Comparison of ENCODE assay signal across 8 cellular contexts in the genomic region with DNA sequence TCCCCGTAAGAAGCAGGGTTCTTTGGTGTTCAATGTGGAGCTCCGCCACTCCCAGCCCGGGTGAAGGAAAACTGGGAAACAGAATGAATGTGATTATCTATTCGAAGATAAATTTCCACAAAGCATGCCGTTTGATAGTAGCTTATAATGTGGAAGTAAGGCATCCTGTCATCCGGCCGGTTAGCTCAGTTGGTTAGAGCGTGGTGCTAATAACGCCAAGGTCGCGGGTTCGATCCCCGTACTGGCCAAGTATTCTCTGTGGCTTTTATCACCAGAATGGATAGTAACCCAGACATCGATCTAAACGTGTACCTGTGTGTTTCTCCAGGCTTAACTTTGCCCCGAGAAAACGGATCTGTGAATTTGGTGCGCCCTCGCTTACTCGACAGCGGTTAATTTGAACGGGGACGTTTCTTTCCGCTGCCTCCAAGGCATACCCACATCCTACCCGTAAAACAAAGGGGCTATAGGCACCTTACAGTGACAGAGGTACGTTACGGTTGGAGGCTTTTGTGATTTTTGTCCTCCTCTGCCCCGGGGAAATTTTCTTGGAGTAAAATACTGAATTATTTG.
A peak's percentile ranks its signal among the peaks of the same experiment; 100 is the strongest.
DNase-seq lines count a peak whose midpoint lies in the region; TF ChIP-seq lines count a peak whose summit lies in the region.

No MANE protein-coding gene starts in this region.

- TF ChIP-seq CTCF in RWPE1 (conservative IDR thresholded peaks at IDR 0.05; ENCODE audit: low read depth) = no peak

- CTCF ChIA-PET in RWPE1 (lab: Yijun Ruan, JAX) = interaction anchor here (0.7 to 1.0 kb wide), 3 partner anchors 70 to 169 kb away, joined by 3 read pairs; no protein-coding TSS in a partner anchor

- intact Hi-C loops in activated T-helper 2 cell treated with anti-CD3 and anti-CD28 coated beads, Interferon-gamma antibody, Interleukin-2, Interleukin-4, amounts not matched to agents 10 μg/mL and 5 μg/mL and 100 μg/mL, durations not matched to agents 14 hours and 24 hours and 36 hours (cut with micrococcal nuclease) = loop anchor here (5.0 to 10.0 kb wide), 5 partner anchors 141 to 501 kb away; a partner anchor contains a TSS

- peaks cover 16% of the 10 kb centered on the region for H3K4me1 Mint-ChIP-seq in activated T-helper 2 cell treated with anti-CD3 and anti-CD28 coated beads, Interferon-gamma antibody, Interleukin-2, Interleukin-4, amounts not matched to agents 10 μg/mL and 5 μg/mL and 100 μg/mL, durations not matched to agents 14 hours and 24 hours and 36 hours (ENCODE audit: low read depth)

- peak overlapping the region; percentile 60 for H3K27ac ChIP-seq in RWPE1

- H3K9me3 Mint-ChIP-seq in activated T-helper 2 cell treated with anti-CD3 and anti-CD28 coated beads, Interferon-gamma antibody, Interleukin-2, Interleukin-4, amounts not matched to agents 10 μg/mL and 5 μg/mL and 100 μg/mL, durations not matched to agents 14 hours and 24 hours and 36 hours = no peaks in the 10 kb centered on the region

- H3K36me3 Mint-ChIP-seq in activated T-helper 2 cell treated with anti-CD3 and anti-CD28 coated beads, Interferon-gamma antibody, Interleukin-2, Interleukin-4, amounts not matched to agents 10 μg/mL and 5 μg/mL and 100 μg/mL, durations not matched to agents 14 hours and 24 hours and 36 hours (ENCODE audit: low read depth) = no peaks in the 10 kb centered on the region

- H3K4me3 Mint-ChIP-seq in activated T-helper 2 cell treated with anti-CD3 and anti-CD28 coated beads, Interferon-gamma antibody, Interleukin-2, Interleukin-4, amounts not matched to agents 10 μg/mL and 5 μg/mL and 100 μg/mL, durations not matched to agents 14 hours and 24 hours and 36 hours (ENCODE audit: low read depth) = peak overlapping the region; percentile 88

- DNase-seq in DMS53 (lab: John Stamatoyannopoulos, UW) (peak; percentile 85), H4 (ENCODE audit: low spot score) (peak; percentile 92), LoVo (ENCODE audit: low spot score) (peak; percentile 90), RWPE1 (ENCODE audit: low spot score) (peak; percentile 73), foreskin melanocyte (peak; percentile 88), nucleus accumbens (lab: John Stamatoyannopoulos, UW) (peak in 54 of 56 donors; percentile 5 to 86 (median 53)), superior temporal gyrus (ENCODE audit: extremely low spot score) (peak; percentile 91)
- DNase-seq in activated T-helper 2 cell treated with anti-CD3 and anti-CD28 coated beads, Interferon-gamma antibody, Interleukin-2, Interleukin-4, amounts not matched to agents 10 μg/mL and 5 μg/mL and 100 μg/mL, durations not matched to agents 14 hours and 24 hours and 36 hours (ENCODE audit: low spot score) = peak; percentile 77

- peak overlapping the region; percentile 68 for H3K27ac Mint-ChIP-seq in activated T-helper 2 cell treated with anti-CD3 and anti-CD28 coated beads, Interferon-gamma antibody, Interleukin-2, Interleukin-4, amounts not matched to agents 10 μg/mL and 5 μg/mL and 100 μg/mL, durations not matched to agents 14 hours and 24 hours and 36 hours

- POLR2A ChIA-PET in RWPE1 (lab: Yijun Ruan, JAX; ENCODE audit: low non-redundant PET) = no interaction called here

- H3K27me3 Mint-ChIP-seq in activated T-helper 2 cell treated with anti-CD3 and anti-CD28 coated beads, Interferon-gamma antibody, Interleukin-2, Interleukin-4, amounts not matched to agents 10 μg/mL and 5 μg/mL and 100 μg/mL, durations not matched to agents 14 hours and 24 hours and 36 hours (ENCODE audit: low read depth) = peaks cover 13% of the 10 kb centered on the region

Comparison
In these comparisons a context has a peak if more than half of its experiments do, and no peak if none do; other contexts are left out.
1. Peak in every context shown above with its lines: DNase-seq and H3K27ac ChIP-seq.